8 cellular contexts compared by ENCODE assay signal in the genomic region with DNA sequence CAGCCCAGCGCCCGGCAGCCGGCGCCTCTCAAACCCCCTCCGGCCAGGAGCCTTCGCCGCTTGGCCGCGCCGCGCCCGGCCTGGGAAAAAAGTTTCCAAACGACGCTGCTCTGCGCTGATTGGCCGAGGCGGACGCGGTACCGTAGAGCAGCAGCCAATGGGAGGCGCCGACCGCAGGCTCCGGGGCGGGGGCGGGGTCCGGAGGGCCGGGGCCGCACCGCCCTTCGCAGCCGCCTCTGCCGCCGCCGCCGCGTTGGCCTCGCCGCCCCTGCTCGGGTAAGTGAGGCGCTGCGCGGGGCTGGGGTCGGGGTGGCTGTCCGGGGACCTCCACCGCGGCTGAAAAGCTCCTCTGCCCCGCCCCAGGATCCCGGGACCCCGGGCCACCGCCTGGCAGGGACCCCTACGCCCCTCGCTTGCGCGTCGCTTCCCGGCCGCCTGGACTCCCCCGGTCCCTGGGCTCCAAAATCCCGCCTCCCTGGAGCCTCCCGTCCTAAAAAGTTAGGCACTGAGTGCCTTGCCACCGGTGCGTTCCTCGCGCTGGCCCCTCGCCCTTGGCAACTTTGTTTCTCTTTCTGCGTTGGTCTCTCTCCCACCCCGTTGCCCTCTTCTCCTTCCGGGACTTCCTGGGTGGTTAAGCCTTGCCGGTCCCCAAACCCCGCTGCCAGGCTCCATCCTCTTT. TPM values are rescaled to one million over a fixed set of nuclear protein-coding genes. Genes with fewer than 3 reads are reported as not detected.
DNase-seq lines count a peak whose midpoint lies in the region; ATAC-seq and TF ChIP-seq lines count a peak whose summit lies in the region.

A gene with protein sequence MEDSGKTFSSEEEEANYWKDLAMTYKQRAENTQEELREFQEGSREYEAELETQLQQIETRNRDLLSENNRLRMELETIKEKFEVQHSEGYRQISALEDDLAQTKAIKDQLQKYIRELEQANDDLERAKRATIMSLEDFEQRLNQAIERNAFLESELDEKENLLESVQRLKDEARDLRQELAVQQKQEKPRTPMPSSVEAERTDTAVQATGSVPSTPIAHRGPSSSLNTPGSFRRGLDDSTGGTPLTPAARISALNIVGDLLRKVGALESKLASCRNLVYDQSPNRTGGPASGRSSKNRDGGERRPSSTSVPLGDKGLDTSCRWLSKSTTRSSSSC (plus strand): TSS at position 227 of the 679 bp plus-strand sequence. CDS start 14,534 bp downstream, outside the sequence.

- H3K9me3 Mint-ChIP-seq in activated CD4-positive, alpha-beta T cell treated with anti-CD3 and anti-CD28 coated beads, Interleukin-2, amount 10 ng/mL, durations not matched to agents 24 days and 14 days = no peaks in the 10 kb centered on the region

- H3K27me3 Mint-ChIP-seq in activated CD4-positive, alpha-beta T cell treated with anti-CD3 and anti-CD28 coated beads, Interleukin-2, amount 10 ng/mL, durations not matched to agents 24 days and 14 days = no peaks in the 10 kb centered on the region

- peak within 1 kb of the TSS; percentile 99 for H3K4me3 ChIP-seq in coronary artery

- peak within 1 kb of the TSS; percentile 100 for H3K4me3 Mint-ChIP-seq in activated CD4-positive, alpha-beta T cell treated with anti-CD3 and anti-CD28 coated beads, Interleukin-2, amount 10 ng/mL, durations not matched to agents 24 days and 14 days

- H3K4me1 Mint-ChIP-seq in activated CD4-positive, alpha-beta T cell treated with anti-CD3 and anti-CD28 coated beads, Interleukin-2, amount 10 ng/mL, durations not matched to agents 24 days and 14 days = peaks cover 22% of the 10 kb centered on the region

- DNase-seq in Ammon's horn (ENCODE audit: low spot score) (peak; percentile 94), NCI-H524 treated with DMSO at 0.1 percent for 48 hours (lab: John Stamatoyannopoulos, UW) (peak; percentile 45), coronary artery (ENCODE audit: low spot score) (peak; percentile 94), left kidney (ENCODE audit: low read depth, low spot score) (peak; percentile 98)
- DNase-seq in activated CD4-positive, alpha-beta T cell treated with anti-CD3 and anti-CD28 coated beads, Interleukin-2, amount 10 ng/mL, durations not matched to agents 24 days and 14 days = peak; percentile 96
- peak; percentile 75 to 83 for DNase-seq in stimulated activated CD4-positive, alpha-beta T cell treated with anti-CD3 and anti-CD28 coated beads, Interleukin-1b, Interleukin-23, amount 100 ng/mL, for 4 hours (ENCODE audit: low read depth in 2 of 2)

- no peak for TF ChIP-seq CTCF in coronary artery (IDR thresholded peaks at IDR 0.05)

- peaks cover 21% of the 10 kb centered on the region for H3K36me3 Mint-ChIP-seq in activated CD4-positive, alpha-beta T cell treated with anti-CD3 and anti-CD28 coated beads, Interleukin-2, amount 10 ng/mL, durations not matched to agents 24 days and 14 days (ENCODE audit: low read depth)

- peak; percentile 82 for ATAC-seq in GM19035 (IDR thresholded peaks at IDR 0.05; ENCODE audit: unreplicated experiment)
- peak; percentile 82 for ATAC-seq in HG03280 (IDR thresholded peaks at IDR 0.05; ENCODE audit: unreplicated experiment)

- peak within 1 kb of the TSS; percentile 97 to 99 for H3K27ac ChIP-seq in coronary artery

- intact Hi-C loops in activated CD4-positive, alpha-beta T cell treated with anti-CD3 and anti-CD28 coated beads, Interleukin-2, amount 10 ng/mL, durations not matched to agents 24 days and 14 days (cut with micrococcal nuclease) = loop anchor here (2.0 to 5.0 kb wide), 2 partner anchors 23 to 52 kb away; no protein-coding TSS in a partner anchor

- H3K27ac Mint-ChIP-seq in activated CD4-positive, alpha-beta T cell treated with anti-CD3 and anti-CD28 coated beads, Interleukin-2, amount 10 ng/mL, durations not matched to agents 24 days and 14 days = peak within 1 kb of the TSS; percentile 100

RNA-seq across cellular contexts. Expression of the gene that starts here (rescaled TPM):
- 85.4 and 85.8 TPM in 2 replicates for total RNA-seq in activated CD4-positive, alpha-beta T cell treated with anti-CD3 and anti-CD28 coated beads, Interleukin-2, amount 10 ng/mL, durations not matched to agents 24 days and 14 days

Comparison
In these comparisons a context has a peak if more than half of its experiments do, and no peak if none do; other contexts are left out.
1. Peak in every context shown above with its lines: DNase-seq, ATAC-seq, H3K4me3 ChIP-seq and H3K27ac ChIP-seq.
2. DNase-seq: peak in every context shown above with its lines; median percentile 98 in left kidney; 96 in activated CD4-positive, alpha-beta T cell treated with anti-CD3 and anti-CD28 coated beads, Interleukin-2, amount 10 ng/mL, durations not matched to agents 24 days and 14 days; 94 in Ammon's horn; 94 in coronary artery; 79 in stimulated activated CD4-positive, alpha-beta T cell treated with anti-CD3 and anti-CD28 coated beads, Interleukin-1b, Interleukin-23, amount 100 ng/mL, for 4 hours; 45 in NCI-H524 treated with DMSO at 0.1 percent for 48 hours.